In the genomic region with DNA sequence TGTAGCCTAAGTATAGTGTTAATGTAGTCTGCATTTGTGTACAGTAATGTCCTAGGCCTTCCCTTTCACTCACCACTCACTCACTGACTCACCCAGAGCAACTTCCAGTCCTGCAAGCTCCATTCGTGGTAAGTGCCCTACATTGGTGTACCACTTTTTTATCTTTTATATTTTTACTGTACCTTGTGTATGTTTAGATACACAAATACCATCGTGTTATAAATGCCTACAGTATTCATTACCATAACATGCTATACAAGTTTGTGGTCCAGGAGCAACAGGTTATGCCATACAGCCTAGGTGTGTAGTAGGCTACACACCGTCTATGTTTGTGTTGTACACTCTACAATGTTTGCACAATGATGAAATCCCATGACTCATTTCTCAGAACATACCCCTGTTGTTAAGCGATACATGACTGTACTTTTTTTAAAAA, we compare ENCODE assay signal across 12 cellular contexts. TPM values are rescaled to one million over a fixed set of nuclear protein-coding genes. Genes with fewer than 3 reads are reported as not detected.
DNase-seq lines count a peak whose midpoint lies in the region; ATAC-seq and TF ChIP-seq lines count a peak whose summit lies in the region.
"Had no signal": no experiment of that assay in that cellular context is flagged by ENCODE, and none has a peak within 500 bp of the region (broad histone marks: within the 10 kb centered on the region; RNA-seq: fewer than 3 reads in every experiment).

No MANE protein-coding gene starts in this region.

- no peak overlapping the region for H2AFZ ChIP-seq in H9 (ENCODE audit: low read length)

- H3K18ac ChIP-seq in H9 (ENCODE audit: insufficient read length, low read depth, low read length), result no peak overlapping the region

- CTCF ChIA-PET in CD4-positive, alpha-beta T cell (lab: Charles Lee), result interaction anchor here (0.7 to 1.9 kb wide), 4 partner anchors 13 to 352 kb away, joined by 3 to 5 read pairs (median 3); a partner anchor contains a TSS
- CTCF ChIA-PET in activated CD8-positive, alpha-beta T cell treated with anti-CD3 and anti-CD28 coated beads, Interleukin-2, amount 10 ng/mL, durations not matched to agents 7 days and 5 days (lab: Charles Lee), result interaction anchor here (0.7 to 2.2 kb wide), 3 partner anchors 44 to 284 kb away, joined by 3 to 8 read pairs (median 3); no protein-coding TSS in a partner anchor

- peak; percentile 30 for ATAC-seq in CD4-positive, alpha-beta T cell (ENCODE audit: poor library complexity)
- ATAC-seq in activated CD8-positive, alpha-beta T cell treated with anti-CD3 and anti-CD28 coated beads, Interleukin-2, amount 10 ng/mL, durations not matched to agents 7 days and 5 days, result peak; percentile 47
- ATAC-seq in GM18861 (IDR thresholded peaks at IDR 0.05; ENCODE audit: unreplicated experiment), result no peak
- ATAC-seq: gastroesophageal sphincter had no signal

- H2BK120ac ChIP-seq in H9 (ENCODE audit: low read depth, low read length, poor library complexity, severe bottlenecking), result no peak overlapping the region

- no CpG with 5 or more reads among the region's 4 CpGs for WGBS in H9 (ENCODE audit: extremely low coverage, insufficient read length, low lambda C conversion rate)

- H3K14ac ChIP-seq in H9 (ENCODE audit: insufficient read depth, low read length), result no peak overlapping the region

- H3K27ac ChIP-seq in CD4-positive, alpha-beta T cell (ENCODE audit: low read depth, low read length), result no peak overlapping the region
- H3K27ac ChIP-seq in H9 (ENCODE audit: insufficient read length, low read depth, low read length), result no peak overlapping the region
- H3K27ac ChIP-seq: gastroesophageal sphincter, sigmoid colon had no signal

- H2BK20ac ChIP-seq in H9 (ENCODE audit: low read depth, low read length, poor library complexity, severe bottlenecking), result no peak overlapping the region

- no peak overlapping the region for H4K91ac ChIP-seq in H9 (ENCODE audit: insufficient read length, low read depth, low read length)

- no peak overlapping the region for H3K4ac ChIP-seq in H9 (ENCODE audit: low read depth, low read length)

- H3K9me3 Mint-ChIP-seq in CD4-positive, alpha-beta T cell, result no peaks in the 10 kb centered on the region
- H3K9me3 Mint-ChIP-seq in HFFc6 (no peaks in the 10 kb centered on the region), H9 (no peaks in the 10 kb centered on the region), glutamatergic neuron (ENCODE audit: unreplicated experiment) (no peaks in the 10 kb centered on the region)
- no peaks in the 10 kb centered on the region for H3K9me3 Mint-ChIP-seq in activated CD8-positive, alpha-beta T cell treated with anti-CD3 and anti-CD28 coated beads, Interleukin-2, amount 10 ng/mL, durations not matched to agents 7 days and 5 days (ENCODE audit: insufficient read depth)

- no peak overlapping the region for H3K23ac ChIP-seq in H9 (ENCODE audit: insufficient read length, low read depth, low read length)

- no peaks in the 10 kb centered on the region for H3K27me3 Mint-ChIP-seq in CD4-positive, alpha-beta T cell
- H3K27me3 Mint-ChIP-seq in HFFc6 (ENCODE audit: insufficient read depth), result no peaks in the 10 kb centered on the region
- H3K27me3 Mint-ChIP-seq in activated CD8-positive, alpha-beta T cell treated with anti-CD3 and anti-CD28 coated beads, Interleukin-2, amount 10 ng/mL, durations not matched to agents 7 days and 5 days (ENCODE audit: low read depth), result no peaks in the 10 kb centered on the region
- no peaks in the 10 kb centered on the region for H3K27me3 Mint-ChIP-seq in H9 (ENCODE audit: low read depth)
- H3K27me3 Mint-ChIP-seq in glutamatergic neuron (ENCODE audit: unreplicated experiment), result no peaks in the 10 kb centered on the region

- H2AK5ac ChIP-seq in H9 (ENCODE audit: insufficient read length, low read length), result no peak overlapping the region

- no peaks in the 10 kb centered on the region for H3K36me3 Mint-ChIP-seq in CD4-positive, alpha-beta T cell (ENCODE audit: low read depth)
- H3K36me3 Mint-ChIP-seq in HFFc6 (ENCODE audit: low read depth), result peaks cover 14% of the 10 kb centered on the region; the same call in 1 of the 2 replicates
- H3K36me3 Mint-ChIP-seq in activated CD8-positive, alpha-beta T cell treated with anti-CD3 and anti-CD28 coated beads, Interleukin-2, amount 10 ng/mL, durations not matched to agents 7 days and 5 days (ENCODE audit: low read depth), result peaks cover 19% of the 10 kb centered on the region
- H3K36me3 Mint-ChIP-seq in H9 (ENCODE audit: insufficient read depth in 1 of 3, low read depth in 3 of 3), result no peaks in the 10 kb centered on the region
- no peaks in the 10 kb centered on the region for H3K36me3 Mint-ChIP-seq in glutamatergic neuron (ENCODE audit: unreplicated experiment)

- H3K79me2 ChIP-seq in H9 (ENCODE audit: insufficient read depth, low read length), result peaks cover 6% of the 10 kb centered on the region

- H4K8ac ChIP-seq in H9 (replicated peaks; ENCODE audit: insufficient read length, low read depth, low read length), result no peak overlapping the region

- H4K20me1 ChIP-seq in H9 (ENCODE audit: control insufficient read depth, insufficient read depth, insufficient read length), result no peaks in the 10 kb centered on the region

- no peak overlapping the region for H3K56ac ChIP-seq in H9 (ENCODE audit: insufficient read length, low read depth, low read length)

- intact Hi-C loops in CD4-positive, alpha-beta T cell (cut with DNase I, micrococcal nuclease), result no loop called here

- H3K79me1 ChIP-seq in H9 (ENCODE audit: insufficient read depth, low read depth, low read length, poor library complexity, severe bottlenecking), result no peaks in the 10 kb centered on the region

- H3T11ph ChIP-seq in H9 (ENCODE audit: low read length), result no peak overlapping the region

- H2BK15ac ChIP-seq in H9 (ENCODE audit: low read depth, low read length), result no peak overlapping the region

- no peaks in the 10 kb centered on the region for H3K27me3 ChIP-seq in CD4-positive, alpha-beta T cell (ENCODE audit: control insufficient read depth, insufficient read depth, low read length)
- no peaks in the 10 kb centered on the region for H3K27me3 ChIP-seq in H9 (ENCODE audit: insufficient read depth, low read length)
- H3K27me3 ChIP-seq: gastroesophageal sphincter, sigmoid colon had no signal

- H3K4me3 Mint-ChIP-seq in CD4-positive, alpha-beta T cell, result peak overlapping the region; percentile 6
- H3K4me3 Mint-ChIP-seq in HFFc6 (no peak overlapping the region), H9 (no peak overlapping the region), glutamatergic neuron (ENCODE audit: unreplicated experiment) (no peak overlapping the region)
- H3K4me3 Mint-ChIP-seq in activated CD8-positive, alpha-beta T cell treated with anti-CD3 and anti-CD28 coated beads, Interleukin-2, amount 10 ng/mL, durations not matched to agents 7 days and 5 days, result no peak overlapping the region

- POLR2A ChIA-PET in CD4-positive, alpha-beta T cell (lab: Charles Lee), result interaction anchor here (0.9 to 2.5 kb wide), 2 partner anchors 13 to 15 kb away, joined by 4 to 16 read pairs; a partner anchor contains a TSS
- POLR2A ChIA-PET in activated CD8-positive, alpha-beta T cell treated with anti-CD3 and anti-CD28 coated beads, Interleukin-2, amount 10 ng/mL, durations not matched to agents 7 days and 5 days (lab: Charles Lee), result interaction anchor here (0.6 to 1.3 kb wide), 2 partner anchors 13 to 22 kb away, joined by 3 to 4 read pairs; no protein-coding TSS in a partner anchor

- H3K23me2 ChIP-seq in H9 (ENCODE audit: insufficient read length, low read depth, low read length, poor library complexity, severe bottlenecking), result no peaks in the 10 kb centered on the region

- H2BK12ac ChIP-seq in H9 (ENCODE audit: insufficient read length, low read depth, low read length), result no peak overlapping the region

- H3K9me3 ChIP-seq in CD4-positive, alpha-beta T cell (ENCODE audit: control insufficient read depth, low read length), result no peaks in the 10 kb centered on the region
- no peaks in the 10 kb centered on the region for H3K9me3 ChIP-seq in H9 (ENCODE audit: control insufficient read depth, low read depth, low read length)
- H3K9me3 ChIP-seq: gastroesophageal sphincter, sigmoid colon had no signal

- peaks cover 4% of the 10 kb centered on the region; the same call in 1 of the 2 replicates for H3K4me1 ChIP-seq in H9 (ENCODE audit: insufficient read depth, low read length)

- no peak for DNase-seq in CD4-positive, alpha-beta T cell
- DNase-seq in HFFc6, result peak; percentile 69
- DNase-seq in activated CD8-positive, alpha-beta T cell treated with anti-CD3 and anti-CD28 coated beads, Interleukin-2, amount 10 ng/mL, durations not matched to agents 7 days and 5 days, result no peak
- DNase-seq in kidney tubule cell (ENCODE audit: low spot score), result peak; percentile 81
- no peak for DNase-seq in H9
- DNase-seq in glutamatergic neuron, result no peak
- no peak for DNase-seq in HPDE6-E6E7 (ENCODE audit: extremely low spot score)
- DNase-seq: NCI-H1048, RPMI8226, sigmoid colon had no signal

- peaks cover 85% of the 10 kb centered on the region for H3K4me1 Mint-ChIP-seq in CD4-positive, alpha-beta T cell (ENCODE audit: low read depth)
- H3K4me1 Mint-ChIP-seq in HFFc6 (ENCODE audit: low read depth) (peaks cover 100% of the 10 kb centered on the region), H9 (peaks cover 12 to 19% of the 10 kb centered on the region in 2 experiments), glutamatergic neuron (ENCODE audit: low read depth, unreplicated experiment) (peaks cover 15% of the 10 kb centered on the region)
- H3K4me1 Mint-ChIP-seq in activated CD8-positive, alpha-beta T cell treated with anti-CD3 and anti-CD28 coated beads, Interleukin-2, amount 10 ng/mL, durations not matched to agents 7 days and 5 days (ENCODE audit: low read depth), result peaks cover 56% of the 10 kb centered on the region

- H2BK5ac ChIP-seq in H9 (ENCODE audit: insufficient read length, low read length), result no peak overlapping the region

- H3K27ac Mint-ChIP-seq in CD4-positive, alpha-beta T cell, result peak overlapping the region; percentile 78
- H3K27ac Mint-ChIP-seq in HFFc6 (peak overlapping the region; percentile 67), H9 (no peak overlapping the region), glutamatergic neuron (ENCODE audit: unreplicated experiment) (no peak overlapping the region)
- H3K27ac Mint-ChIP-seq in activated CD8-positive, alpha-beta T cell treated with anti-CD3 and anti-CD28 coated beads, Interleukin-2, amount 10 ng/mL, durations not matched to agents 7 days and 5 days, result no peak overlapping the region

- H3K9ac ChIP-seq in H9 (ENCODE audit: extremely low read depth, insufficient read length, low read length), result no peak overlapping the region

- H3K4me2 ChIP-seq in H9 (ENCODE audit: insufficient read depth, insufficient read length, low read length), result no peak overlapping the region

- H4K5ac ChIP-seq in H9 (ENCODE audit: insufficient read length, low read depth, low read length), result no peak overlapping the region

- no peak for TF ChIP-seq CTCF in CD4-positive, alpha-beta T cell (IDR thresholded peaks at IDR 0.05)
- TF ChIP-seq CTCF in HFFc6 (IDR thresholded peaks at IDR 0.05) (no peak), H9 (conservative IDR thresholded peaks at IDR 0.05) (no peak), glutamatergic neuron (IDR thresholded peaks at IDR 0.05; ENCODE audit: partially characterized antibody, unreplicated experiment) (no peak)

RNA-seq across cellular contexts. Expression of a gene that starts 15.4 kb away (rescaled TPM):
- 1 to 10 TPM; 1.8 to 2.8 TPM for total RNA-seq in CD4-positive, alpha-beta T cell
- total RNA-seq in HFFc6 (2021; fragmentation: NEBNext Ultra II Directional; extraction: Animal tissue kit (Norgen Biotek cat#: 25700)), result 10 to 100 TPM; 59.6 to 75.4 (median 67.6) TPM
- total RNA-seq in activated CD8-positive, alpha-beta T cell treated with anti-CD3 and anti-CD28 coated beads, Interleukin-2, amount 10 ng/mL, durations not matched to agents 7 days and 5 days, result 10 to 100 TPM; 18.6 to 21.5 TPM
- total RNA-seq in H9 (2021), result 6.4 and 7.0 TPM in 2 replicates
- total RNA-seq in glutamatergic neuron (ENCODE audit: unreplicated experiment), result 40.5 TPM

Comparison
In these comparisons a context has a peak if more than half of its experiments do, and no peak if none do; other contexts are left out.
1. DNase-seq: peak in HFFc6 (single experiment) and kidney tubule cell (single experiment); none in CD4-positive, alpha-beta T cell (0 of 10), activated CD8-positive, alpha-beta T cell treated with anti-CD3 and anti-CD28 coated beads, Interleukin-2, amount 10 ng/mL, durations not matched to agents 7 days and 5 days (single experiment), H9 (single experiment), glutamatergic neuron (single experiment) and HPDE6-E6E7 (single experiment).
2. H3K27ac Mint-ChIP-seq: peak in CD4-positive, alpha-beta T cell (single experiment) and HFFc6 (single experiment); none in activated CD8-positive, alpha-beta T cell treated with anti-CD3 and anti-CD28 coated beads, Interleukin-2, amount 10 ng/mL, durations not matched to agents 7 days and 5 days (single experiment), H9 (0 of 3) and glutamatergic neuron (single experiment).